In the genomic region with DNA sequence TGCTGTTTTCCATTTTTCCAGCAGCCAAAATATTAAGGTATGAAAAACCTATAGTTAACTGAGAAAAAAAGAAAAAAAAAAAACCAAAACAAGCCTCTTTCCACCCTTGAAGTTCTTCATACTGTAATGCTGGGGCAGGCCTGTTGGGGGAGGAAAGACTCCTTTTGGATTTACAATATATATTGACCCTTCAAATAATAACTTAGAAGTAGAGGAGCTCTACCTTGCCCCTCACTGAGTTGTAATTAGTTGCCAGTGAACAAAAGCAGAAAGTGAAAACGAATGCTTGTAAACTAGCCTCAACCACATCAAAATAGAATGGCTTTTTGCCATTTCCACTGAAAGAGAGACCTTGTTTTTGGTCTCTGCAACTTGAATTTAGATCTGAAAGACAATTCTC, we compare ENCODE assay signal across 22 cellular contexts.
"Had no signal": no experiment of that assay in that cellular context is flagged by ENCODE, and none has a peak within 500 bp of the region (broad histone marks: within the 10 kb centered on the region; RNA-seq: fewer than 3 reads in every experiment).

No MANE protein-coding gene starts in this region.

- H3K27ac ChIP-seq: heart right ventricle, stomach, suprapubic skin, uterus had no signal

- DNase-seq: activated CD4-positive, alpha-beta memory T cell treated with anti-CD3 and anti-CD28 coated beads for 36 hours; activated CD4-positive, alpha-beta T cell treated with anti-CD3 and anti-CD28 coated beads for 4 hours; activated CD4-positive, CD25-positive, alpha-beta regulatory T cell; activated naive CD4-positive, alpha-beta T cell treated with Interleukin-2 at 50 U/mL for 16 hours; activated naive CD8-positive, alpha-beta T cell treated with anti-CD3 and anti-CD28 coated beads for 36 hours; activated T-cell treated with anti-CD3 and anti-CD28 coated beads, Interleukin-2, amount 50 U/mL, for 48 hours; cerebellar nuclear complex; cortex of kidney; erythroblast; foreskin fibroblast; heart right ventricle; left colon; mucosa of descending colon; occipital lobe; small intestine; stomach; trophoblast cell; uterus had no signal

- H3K36me3 Mint-ChIP-seq: activated CD4-positive, alpha-beta memory T cell treated with anti-CD3 and anti-CD28 coated beads for 36 hours; activated naive CD8-positive, alpha-beta T cell treated with anti-CD3 and anti-CD28 coated beads for 36 hours; memory B cell; stimulated activated memory B cell treated with anti-CD40 and anti-IgM and Interleukin-4, amounts not matched to agents 10 μg/mL and 1 μg/mL and 100 μg/mL, for 72 hours had no signal

- H3K4me3 ChIP-seq: heart right ventricle, mucosa of descending colon, stomach, suprapubic skin, uterus had no signal

- ATAC-seq: heart right ventricle; left colon; mucosa of descending colon; sciatic nerve; stimulated activated memory B cell treated with anti-CD40 and anti-IgM and Interleukin-4, amounts not matched to agents 10 μg/mL and 1 μg/mL and 100 μg/mL, for 72 hours had no signal

- H3K27ac Mint-ChIP-seq: activated CD4-positive, alpha-beta memory T cell treated with anti-CD3 and anti-CD28 coated beads for 36 hours; activated naive CD8-positive, alpha-beta T cell treated with anti-CD3 and anti-CD28 coated beads for 36 hours; memory B cell; stimulated activated memory B cell treated with anti-CD40 and anti-IgM and Interleukin-4, amounts not matched to agents 10 μg/mL and 1 μg/mL and 100 μg/mL, for 72 hours had no signal

- H3K9me3 ChIP-seq: heart right ventricle, mucosa of descending colon, stomach, suprapubic skin, uterus had no signal

- H3K36me3 ChIP-seq: heart right ventricle, stomach, suprapubic skin, uterus had no signal

- H3K4me1 Mint-ChIP-seq: activated naive CD8-positive, alpha-beta T cell treated with anti-CD3 and anti-CD28 coated beads for 36 hours; memory B cell; stimulated activated memory B cell treated with anti-CD40 and anti-IgM and Interleukin-4, amounts not matched to agents 10 μg/mL and 1 μg/mL and 100 μg/mL, for 72 hours had no signal

- H3K4me3 Mint-ChIP-seq: activated CD4-positive, alpha-beta memory T cell treated with anti-CD3 and anti-CD28 coated beads for 36 hours; activated naive CD8-positive, alpha-beta T cell treated with anti-CD3 and anti-CD28 coated beads for 36 hours; memory B cell; stimulated activated memory B cell treated with anti-CD40 and anti-IgM and Interleukin-4, amounts not matched to agents 10 μg/mL and 1 μg/mL and 100 μg/mL, for 72 hours had no signal

- H3K4me1 ChIP-seq: heart right ventricle, stomach, suprapubic skin, uterus had no signal

- H3K27me3 ChIP-seq: heart right ventricle, stomach, suprapubic skin, uterus had no signal

- H3K27me3 Mint-ChIP-seq: activated CD4-positive, alpha-beta memory T cell treated with anti-CD3 and anti-CD28 coated beads for 36 hours; memory B cell; stimulated activated memory B cell treated with anti-CD40 and anti-IgM and Interleukin-4, amounts not matched to agents 10 μg/mL and 1 μg/mL and 100 μg/mL, for 72 hours had no signal
